Comparison of ENCODE assay signal across 32 cellular contexts in the genomic region with DNA sequence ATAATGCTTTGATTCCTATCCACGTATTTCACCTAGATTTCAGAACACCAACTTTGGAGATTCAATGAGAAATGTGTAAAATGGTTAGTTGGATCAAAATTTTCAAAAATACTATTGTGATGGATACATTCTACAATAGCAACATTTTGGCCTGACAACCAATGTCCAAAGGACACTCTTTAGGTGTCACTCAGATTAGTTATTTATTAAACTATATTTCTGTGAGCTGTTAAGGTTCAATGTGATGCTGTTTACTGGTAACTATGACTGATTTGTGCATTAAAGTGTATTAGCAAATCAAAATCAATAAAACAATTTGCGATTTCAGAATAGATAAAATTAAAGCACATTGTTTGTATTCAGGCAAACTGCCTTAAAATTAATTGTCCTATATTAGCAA.
A peak's percentile ranks its signal among the peaks of the same experiment; 100 is the strongest.
DNase-seq lines count a peak whose midpoint lies in the region; ATAC-seq, FAIRE-seq and TF ChIP-seq lines count a peak whose summit lies in the region.
"Had no signal": no experiment of that assay in that cellular context is flagged by ENCODE, and none has a peak within 500 bp of the region (broad histone marks: within the 10 kb centered on the region; RNA-seq: fewer than 3 reads in every experiment).

No MANE protein-coding gene starts in this region.

- no peak overlapping the region for H2AFZ ChIP-seq in HepG2 (ENCODE audit: low read length)

- no TSS peak for BruUV-seq in HepG2 (replicated peaks; lab: Mats Ljungman, UMichigan)

- H3K9me3 ChIP-seq in right lobe of liver (no peaks in the 10 kb centered on the region), HepG2 (ENCODE audit: low read length) (no peaks in the 10 kb centered on the region), kidney (ENCODE audit: control insufficient read depth in 1 of 2, low read length in 2 of 2) (no peaks in the 10 kb centered on the region), left lung (no peaks in the 10 kb centered on the region)
- H3K9me3 ChIP-seq: A549; BE2C; BLaER1; BLaER1 treated with 17β-estradiol and CSF1 and Interleukin-3, amounts not matched to agents 10 nM and 100 nM; Caco-2 had no signal

- no peak for FAIRE-seq in HepG2 (lab: Jason Lieb, UNC)
- peak; percentile 3 for FAIRE-seq in kidney (lab: Jason Lieb, UNC)
- FAIRE-seq: A549, D721Med had no signal

- ATAC-seq in right lobe of liver = peak in 3 of 4 donors; percentile 41 to 74 (median 69)
- ATAC-seq in HepG2 = no peak
- peak; percentile 47 for ATAC-seq in left lobe of liver
- ATAC-seq in left lung = no peak
- ATAC-seq: A549; CD8-positive, alpha-beta T cell had no signal

- WGBS in right lobe of liver (ENCODE audit: insufficient coverage, low coverage, low lambda C conversion rate, missing lambda C conversion rate) = 45% methylated on average over 2 of the region's 2 CpGs
- 41% methylated on average over 2 of the region's 2 CpGs for WGBS in HepG2 (ENCODE audit: low lambda C conversion rate)

- no peaks in the 10 kb centered on the region for H3K27me3 ChIP-seq in right lobe of liver
- H3K27me3 ChIP-seq in HepG2 (ENCODE audit: control insufficient read depth in 1 of 2, insufficient read depth in 2 of 2, low read length in 2 of 2) = no peaks in the 10 kb centered on the region
- H3K27me3 ChIP-seq in left lung = no peaks in the 10 kb centered on the region
- H3K27me3 ChIP-seq: BE2C; BLaER1; BLaER1 treated with 17β-estradiol and CSF1 and Interleukin-3, amounts not matched to agents 10 nM and 100 nM had no signal

- H3K4me1 ChIP-seq in right lobe of liver (peaks cover 0 to 10% (median 0%) of the 10 kb centered on the region in 4 donors), HepG2 (ENCODE audit: insufficient read depth, low read length) (no peaks in the 10 kb centered on the region), kidney (ENCODE audit: control insufficient read depth in 1 of 2, insufficient read depth in 1 of 2, low read depth in 1 of 2, low read length in 2 of 2) (no peaks in the 10 kb centered on the region), left lung (no peaks in the 10 kb centered on the region)
- H3K4me1 ChIP-seq: BE2C had no signal

- H4K20me1 ChIP-seq in HepG2 (ENCODE audit: insufficient read depth, low read length) = no peaks in the 10 kb centered on the region
- H4K20me1 ChIP-seq: BLaER1; BLaER1 treated with 17β-estradiol and CSF1 and Interleukin-3, amounts not matched to agents 10 nM and 100 nM had no signal

- H3K4me2 ChIP-seq in HepG2 (ENCODE audit: low read depth, low read length) = no peak overlapping the region
- H3K4me2 ChIP-seq: A549; BLaER1; BLaER1 treated with 17β-estradiol and CSF1 and Interleukin-3, amounts not matched to agents 10 nM and 100 nM had no signal

- TF ChIP-seq RAD21 in HepG2 (CRISPR knock-in tag; IDR thresholded peaks at IDR 0.05) = no peak

- intact Hi-C loops in right lobe of liver (cut with DNase I) (no loop called here), HepG2 (cut with micrococcal nuclease; ENCODE audit: unreplicated experiment) (no loop called here), kidney (cut with DNase I) (no loop called here), left lung (cut with DNase I) (no loop called here)

- H3K9ac ChIP-seq in HepG2 (ENCODE audit: insufficient read depth, low read depth, low read length) = no peak overlapping the region
- H3K9ac ChIP-seq in kidney (ENCODE audit: low read length in 2 of 2) = no peak overlapping the region
- H3K9ac ChIP-seq: BLaER1; BLaER1 treated with 17β-estradiol and CSF1 and Interleukin-3, amounts not matched to agents 10 nM and 100 nM had no signal

- CTCF ChIA-PET in HepG2 (lab: Yijun Ruan, JAX; ENCODE audit: low intra/inter-chr PET ratio, low total read pairs) = no interaction called here

- H3K27ac ChIP-seq in right lobe of liver = no peak overlapping the region
- H3K27ac ChIP-seq in HepG2 (ENCODE audit: extremely low read length, insufficient read depth, low read length) = no peak overlapping the region
- H3K27ac ChIP-seq in kidney (ENCODE audit: low read depth in 2 of 2, low read length in 2 of 2) = no peak overlapping the region
- H3K27ac ChIP-seq in left lung = no peak overlapping the region
- H3K27ac ChIP-seq in caudate nucleus (ENCODE audit: low read depth, low read length) = no peak overlapping the region
- H3K27ac ChIP-seq: 22Rv1; A549; BLaER1; BLaER1 treated with 17β-estradiol and CSF1 and Interleukin-3, amounts not matched to agents 10 nM and 100 nM; C4-2B had no signal

- TF ChIP-seq CTCF in right lobe of liver (IDR thresholded peaks at IDR 0.05) (no peak), HepG2 (CRISPR knock-in tag; IDR thresholded peaks at IDR 0.05) (no peak), kidney (IDR thresholded peaks at IDR 0.05; ENCODE audit: borderline replicate concordance, extremely low read depth, insufficient read depth) (no peak), left lung (IDR thresholded peaks at IDR 0.05) (no peak)

- no peak for TF ChIP-seq POLR2A in right lobe of liver (IDR thresholded peaks at IDR 0.05)
- no peak for TF ChIP-seq POLR2A in HepG2 (IDR thresholded peaks at IDR 0.05; ENCODE audit: insufficient read depth in 1 of 2, low read depth in 2 of 2, low read length in 2 of 2)

- TF ChIP-seq EP300 in HepG2 (IDR thresholded peaks at IDR 0.05; ENCODE audit: low read depth in 2 of 2, low read length in 2 of 2) (no peak), HepG2 (CRISPR knock-in tag; IDR thresholded peaks at IDR 0.05; ENCODE audit: borderline replicate concordance) (no peak)

- DNase-seq in right lobe of liver (no peak), HepG2 (ENCODE audit: low spot score) (no peak), kidney (no peak), left lobe of liver (ENCODE audit: low spot score) (no peak), left lung (no peak), caudate nucleus (lab: John Stamatoyannopoulos, UW) (no peak)
- DNase-seq: 8988T; ACHN; AML-193; BE2C; C1 segment of cervical spinal cord; Caco-2; Calu3; CD4-positive, alpha-beta memory T cell; CD4-positive, alpha-beta T cell; CD4-positive, CD25-positive, alpha-beta regulatory T cell; CD8-positive, alpha-beta memory T cell; CD8-positive, alpha-beta T cell; COR-L47; DMS 273 treated with DMSO at 0.1 percent for 48 hours; DMS153; DMS53; DMS79; DMS79 treated with DMSO at 0.1 percent for 48 hours; DND-41; EL had no signal

- POLR2A ChIA-PET in HepG2 (lab: Yijun Ruan, JAX) = no interaction called here

- in situ Hi-C loops in HepG2 (cut with HindIII; ENCODE audit: extremely low pct_ligation_motif_present, low pct_unique_long_range_greater_than_20kb) = no loop called here

- no peaks in the 10 kb centered on the region for H3K79me2 ChIP-seq in HepG2 (ENCODE audit: insufficient read depth, low read length)

- H3K36me3 ChIP-seq in right lobe of liver (no peaks in the 10 kb centered on the region), HepG2 (replicated peaks in 1 of 2; ENCODE audit: control insufficient read depth in 1 of 2, insufficient read depth in 2 of 2, low read length in 2 of 2) (no peaks in the 10 kb centered on the region), kidney (ENCODE audit: control insufficient read depth in 1 of 2, insufficient read depth in 2 of 2, low read length in 2 of 2) (no peaks in the 10 kb centered on the region), left lung (no peaks in the 10 kb centered on the region)
- H3K36me3 ChIP-seq: BE2C; BLaER1; BLaER1 treated with 17β-estradiol and CSF1 and Interleukin-3, amounts not matched to agents 10 nM and 100 nM had no signal

- no peak overlapping the region for H3K4me3 ChIP-seq in right lobe of liver
- no peak overlapping the region for H3K4me3 ChIP-seq in HepG2 (replicated peaks in 1 of 3; ENCODE audit: insufficient read depth in 1 of 3, low read depth in 2 of 3, low read length in 3 of 3)
- H3K4me3 ChIP-seq in kidney (ENCODE audit: low read length in 2 of 2) = no peak overlapping the region
- no peak overlapping the region for H3K4me3 ChIP-seq in left lung
- H3K4me3 ChIP-seq: A549; BLaER1; BLaER1 treated with 17β-estradiol and CSF1 and Interleukin-3, amounts not matched to agents 10 nM and 100 nM had no signal

TF ChIP-seq in HepG2, 621 proteins besides CTCF, POLR2A, EP300 and RAD21:
- no peak for TF ChIP-seq DNMT1 (CRISPR knock-in tag; IDR thresholded peaks at IDR 0.05)
- TF ChIP-seq, protein P1, sequence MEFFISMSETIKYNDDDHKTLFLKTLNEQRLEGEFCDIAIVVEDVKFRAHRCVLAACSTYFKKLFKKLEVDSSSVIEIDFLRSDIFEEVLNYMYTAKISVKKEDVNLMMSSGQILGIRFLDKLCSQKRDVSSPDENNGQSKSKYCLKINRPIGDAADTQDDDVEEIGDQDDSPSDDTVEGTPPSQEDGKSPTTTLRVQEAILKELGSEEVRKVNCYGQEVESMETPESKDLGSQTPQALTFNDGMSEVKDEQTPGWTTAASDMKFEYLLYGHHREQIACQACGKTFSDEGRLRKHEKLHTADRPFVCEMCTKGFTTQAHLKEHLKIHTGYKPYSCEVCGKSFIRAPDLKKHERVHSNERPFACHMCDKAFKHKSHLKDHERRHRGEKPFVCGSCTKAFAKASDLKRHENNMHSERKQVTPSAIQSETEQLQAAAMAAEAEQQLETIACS (CRISPR knock-in tag; IDR thresholded peaks at IDR 0.05) = no peak
- no peak for TF ChIP-seq ZSCAN30 (CRISPR knock-in tag; IDR thresholded peaks at IDR 0.05)
- no peak for TF ChIP-seq FOXK2 (IDR thresholded peaks at IDR 0.05)

Comparison
In these comparisons a context has a peak if more than half of its experiments do, and no peak if none do; other contexts are left out.
1. ATAC-seq: peak in right lobe of liver (3 of 4) and left lobe of liver (single experiment); none in HepG2 (single experiment) and left lung (single experiment).